Comparison of ENCODE assay signal across 18 cellular contexts in genomic region chr5:172701336-172702061, GRCh38.
DNase-seq lines count a peak whose midpoint lies in the region; ATAC-seq and TF ChIP-seq lines count a peak whose summit lies in the region.
"Had no signal": no experiment of that assay in that cellular context is flagged by ENCODE, and none has a peak within 500 bp of the region (broad histone marks: within the 10 kb centered on the region; RNA-seq: fewer than 3 reads in every experiment).

No MANE protein-coding gene starts in this region.

- H3K9me3 Mint-ChIP-seq in nephron = no peaks in the 10 kb centered on the region
- H3K9me3 Mint-ChIP-seq: activated T-cell treated with anti-CD3 and anti-CD28 coated beads, Interleukin-2, amount 50 U/mL, for 72 hours; stimulated activated naive CD8-positive, alpha-beta T cell treated with anti-CD3 and anti-CD28 coated beads, Interleukin-15, amount 100 ng/mL, for 72 hours had no signal

- peak; percentile 20 for DNase-seq in DND-41
- peak; percentile 71 to 77 for DNase-seq in Kasumi-1 (lab: John Stamatoyannopoulos, UW)
- DNase-seq in SKM-1 treated with dmso at 0.1 percent for 144 hours (lab: John Stamatoyannopoulos, UW; ENCODE audit: unreplicated experiment) = peak; percentile 63
- DNase-seq in NCI-H2171 (lab: John Stamatoyannopoulos, UW) = no peak
- DNase-seq in NCI-H1105 treated with DMSO at 0.1 percent for 48 hours (lab: John Stamatoyannopoulos, UW) = no peak
- DNase-seq: activated CD4-positive, alpha-beta T cell treated with anti-CD3 and anti-CD28 coated beads, Interleukin-2, amount 50 U/mL, for 48 hours; activated T-cell treated with anti-CD3 and anti-CD28 coated beads, Interleukin-2, amount 50 U/mL, for 72 hours; caudate nucleus; left lung; NCI-H1092; NCI-H2171 treated with DMSO at 0.1 percent for 48 hours; OCI-M1; stimulated activated naive CD8-positive, alpha-beta T cell treated with anti-CD3 and anti-CD28 coated beads, Interleukin-15, amount 100 ng/mL, for 72 hours; uterus had no signal

- no peak overlapping the region for H3K9ac ChIP-seq in DND-41 (ENCODE audit: low read depth, low read length)

- no peaks in the 10 kb centered on the region for H3K9me3 ChIP-seq in DND-41 (ENCODE audit: insufficient read depth, low read length, severe bottlenecking)
- H3K9me3 ChIP-seq: left lung, uterus had no signal

- H3K27ac Mint-ChIP-seq in nephron = peak overlapping the region; percentile 25 to 87 (median 32)
- H3K27ac Mint-ChIP-seq: activated T-cell treated with anti-CD3 and anti-CD28 coated beads, Interleukin-2, amount 50 U/mL, for 72 hours had no signal

- no peaks in the 10 kb centered on the region for H3K36me3 Mint-ChIP-seq in nephron (ENCODE audit: low read depth)

- no peak overlapping the region for H3K4me2 ChIP-seq in DND-41 (ENCODE audit: insufficient read depth, low read length)

- no peak for TF ChIP-seq CTCF in DND-41 (IDR thresholded peaks at IDR 0.05; ENCODE audit: borderline replicate concordance, extremely low read depth, low read length, poor library complexity, severe bottlenecking)
- no peak for TF ChIP-seq CTCF in nephron (IDR thresholded peaks at IDR 0.05; ENCODE audit: unreplicated experiment in 3 of 3)

- H3K4me1 ChIP-seq in DND-41 (ENCODE audit: insufficient read depth, low read length) = peaks cover 21% of the 10 kb centered on the region

- ATAC-seq in DND-41 (ENCODE audit: insufficient read depth, low read depth) (peak; percentile 22; the same call in 1 of the 3 replicates), GM19328 (IDR thresholded peaks at IDR 0.05; ENCODE audit: unreplicated experiment) (no peak), HG03108 (IDR thresholded peaks at IDR 0.05; ENCODE audit: unreplicated experiment) (no peak)
- ATAC-seq: activated T-cell treated with anti-CD3 and anti-CD28 coated beads, Interleukin-2, amount 50 U/mL, for 72 hours; stimulated activated naive CD8-positive, alpha-beta T cell treated with anti-CD3 and anti-CD28 coated beads, Interleukin-15, amount 100 ng/mL, for 72 hours had no signal

- peak overlapping the region; percentile 6 to 49 (median 46) for H3K4me3 Mint-ChIP-seq in nephron
- H3K4me3 Mint-ChIP-seq: activated T-cell treated with anti-CD3 and anti-CD28 coated beads, Interleukin-2, amount 50 U/mL, for 72 hours; stimulated activated naive CD8-positive, alpha-beta T cell treated with anti-CD3 and anti-CD28 coated beads, Interleukin-15, amount 100 ng/mL, for 72 hours had no signal

- H4K20me1 ChIP-seq in DND-41 (ENCODE audit: insufficient read depth, low read length) = no peaks in the 10 kb centered on the region; the same call in 1 of the 2 replicates

- peaks cover 42% of the 10 kb centered on the region for H3K27me3 Mint-ChIP-seq in nephron (ENCODE audit: low read depth)

- H3K4me3 ChIP-seq in DND-41 (ENCODE audit: low read depth in 1 of 2, low read length in 2 of 2) = no peak overlapping the region
- H3K4me3 ChIP-seq: left lung, uterus had no signal

- no peaks in the 10 kb centered on the region for H3K79me2 ChIP-seq in DND-41 (ENCODE audit: insufficient read depth, low read length)

- H3K4me1 Mint-ChIP-seq in nephron = peaks cover 33% of the 10 kb centered on the region

- H3K27me3 ChIP-seq in DND-41 (ENCODE audit: insufficient read depth, low read length, poor library complexity) = peaks cover 29% of the 10 kb centered on the region
- H3K27me3 ChIP-seq: uterus had no signal

- H2AFZ ChIP-seq in DND-41 (ENCODE audit: low read depth, low read length) = no peak overlapping the region

- no peaks in the 10 kb centered on the region for H3K36me3 ChIP-seq in DND-41 (ENCODE audit: insufficient read depth, low read length)
- H3K36me3 ChIP-seq: left lung, uterus had no signal

- no peak overlapping the region for H3K27ac ChIP-seq in DND-41 (ENCODE audit: low read length)
- H3K27ac ChIP-seq: left lung, SK-N-MC had no signal

Comparison
In these comparisons a context has a peak if more than half of its experiments do, and no peak if none do; other contexts are left out.
1. DNase-seq: peak in DND-41 (single experiment), Kasumi-1 (2 of 2) and SKM-1 treated with dmso at 0.1 percent for 144 hours (single experiment); none in NCI-H2171 (single experiment) and NCI-H1105 treated with DMSO at 0.1 percent for 48 hours (single experiment).